In genomic region chr14:23551266-23552028, GRCh38 we compare ENCODE assay signal across 8 cellular contexts. TPM values are rescaled to one million over a fixed set of nuclear protein-coding genes. Genes with fewer than 3 reads are reported as not detected.
DNase-seq lines count a peak whose midpoint lies in the region; ATAC-seq, FAIRE-seq and TF ChIP-seq lines count a peak whose summit lies in the region.

TSS of gene ZFHX2 (minus strand) at chr14:23551765. CDS start at chr14:23535325, 16,440 bp downstream.

- H2AFZ ChIP-seq in Loucy (ENCODE audit: low read length): peak within 1 kb of the TSS; percentile 88
- peak within 1 kb of the TSS; percentile 84 for H2AFZ ChIP-seq in neuronal stem cell (ENCODE audit: low read length)

- no CpG with 5 or more reads among the region's 49 CpGs for WGBS in neuronal stem cell (ENCODE audit: extremely low coverage in 2 of 2, insufficient read length in 2 of 2, insufficient replicate concordance in 1 of 2), 2 donors

- no peak within 1 kb of the TSS for H4K91ac ChIP-seq in neuronal stem cell (ENCODE audit: low read depth, low read length, poor library complexity)

- H3K9me3 ChIP-seq in Loucy (ENCODE audit: insufficient read depth, low read depth, low read length) (no peaks in the 10 kb centered on the region), neuronal stem cell (replicated peaks in 1 of 2; ENCODE audit: control insufficient read depth in 2 of 2, insufficient read depth in 1 of 2, low read depth in 1 of 2, low read length in 2 of 2) (no peaks in the 10 kb centered on the region), stomach smooth muscle (ENCODE audit: control insufficient read depth in 2 of 2, low read length in 2 of 2) (no peaks in the 10 kb centered on the region)

- no peaks in the 10 kb centered on the region for H3K36me3 Mint-ChIP-seq in activated T-helper 2 cell treated with anti-CD3 and anti-CD28 coated beads, Interferon-gamma antibody, Interleukin-2, Interleukin-4, amounts not matched to agents 10 μg/mL and 5 μg/mL and 100 μg/mL, durations not matched to agents 14 hours and 24 hours and 36 hours (ENCODE audit: low read depth)

- H3K14ac ChIP-seq in neuronal stem cell (ENCODE audit: low read length): peak within 1 kb of the TSS; percentile 31

- no peak within 1 kb of the TSS for H3K4me3 Mint-ChIP-seq in activated T-helper 2 cell treated with anti-CD3 and anti-CD28 coated beads, Interferon-gamma antibody, Interleukin-2, Interleukin-4, amounts not matched to agents 10 μg/mL and 5 μg/mL and 100 μg/mL, durations not matched to agents 14 hours and 24 hours and 36 hours (ENCODE audit: low read depth)

- H3K27ac ChIP-seq in neuronal stem cell (replicated peaks; ENCODE audit: low read length): peak within 1 kb of the TSS; percentile 80
- peak within 1 kb of the TSS; percentile 31 for H3K27ac ChIP-seq in stomach smooth muscle (ENCODE audit: low read length)

- H3F3A ChIP-seq in Loucy (ENCODE audit: low read depth): no peaks in the 10 kb centered on the region

- H3K27me3 ChIP-seq in Loucy (ENCODE audit: insufficient read depth, low read length, poor library complexity, severe bottlenecking) (no peaks in the 10 kb centered on the region), neuronal stem cell (ENCODE audit: control insufficient read depth in 3 of 3, insufficient read depth in 3 of 3, low read depth in 1 of 3, low read length in 3 of 3) (no peaks in the 10 kb centered on the region), stomach smooth muscle (ENCODE audit: control insufficient read depth in 1 of 2, insufficient read depth in 2 of 2, low read length in 2 of 2) (peaks cover 0 to 5% of the 10 kb centered on the region in 2 donors)

- no peaks in the 10 kb centered on the region for H3K9me2 ChIP-seq in Loucy (replicated peaks; ENCODE audit: low read depth, low read length)

- DNase-seq in DMS 273 treated with DMSO at 0.1 percent for 48 hours (lab: John Stamatoyannopoulos, UW) (peak; percentile 58), RPMI8226 (peak; percentile 63), frontal cortex (ENCODE audit: low spot score in 2 of 2) (peak; percentile 82 to 87), neuronal stem cell (ENCODE audit: low spot score) (peak; percentile 87)
- DNase-seq in activated T-helper 2 cell treated with anti-CD3 and anti-CD28 coated beads, Interferon-gamma antibody, Interleukin-2, Interleukin-4, amounts not matched to agents 10 μg/mL and 5 μg/mL and 100 μg/mL, durations not matched to agents 14 hours and 24 hours and 36 hours (ENCODE audit: low spot score): peak; percentile 68

- H4K8ac ChIP-seq in neuronal stem cell (ENCODE audit: low read depth, low read length): no peak within 1 kb of the TSS

- H3K9ac ChIP-seq in Loucy (ENCODE audit: low read depth, low read length, poor library complexity, severe bottlenecking) (peak within 1 kb of the TSS; percentile 66), neuronal stem cell (ENCODE audit: low read depth, low read length, poor library complexity) (peak within 1 kb of the TSS; percentile 91), stomach smooth muscle (ENCODE audit: low read length in 2 of 2) (peak within 1 kb of the TSS; percentile 54 to 62)

- peak within 1 kb of the TSS; percentile 92 for H3K18ac ChIP-seq in neuronal stem cell (ENCODE audit: low read length)

- H3K23ac ChIP-seq in neuronal stem cell (ENCODE audit: low read depth, low read length, poor library complexity): peak within 1 kb of the TSS; percentile 66

- intact Hi-C loops in activated T-helper 2 cell treated with anti-CD3 and anti-CD28 coated beads, Interferon-gamma antibody, Interleukin-2, Interleukin-4, amounts not matched to agents 10 μg/mL and 5 μg/mL and 100 μg/mL, durations not matched to agents 14 hours and 24 hours and 36 hours (cut with micrococcal nuclease): loop anchor here (1.0 kb wide), 1 partner anchor 12 kb away; no protein-coding TSS in a partner anchor

- peak within 1 kb of the TSS; percentile 50 for H2BK15ac ChIP-seq in neuronal stem cell (ENCODE audit: low read length)

- peak within 1 kb of the TSS; percentile 30 for H3K4ac ChIP-seq in neuronal stem cell (ENCODE audit: low read length)

- peaks cover 10% of the 10 kb centered on the region for H3K4me1 Mint-ChIP-seq in activated T-helper 2 cell treated with anti-CD3 and anti-CD28 coated beads, Interferon-gamma antibody, Interleukin-2, Interleukin-4, amounts not matched to agents 10 μg/mL and 5 μg/mL and 100 μg/mL, durations not matched to agents 14 hours and 24 hours and 36 hours (ENCODE audit: low read depth)

- ATAC-seq in GM21786 (IDR thresholded peaks at IDR 0.05; ENCODE audit: unreplicated experiment): peak; percentile 36

- H3K36me3 ChIP-seq in Loucy (ENCODE audit: insufficient read depth, low read length) (no peaks in the 10 kb centered on the region), neuronal stem cell (replicated peaks in 1 of 2; ENCODE audit: control insufficient read depth in 2 of 2, insufficient read depth in 2 of 2, low read length in 2 of 2) (no peaks in the 10 kb centered on the region), stomach smooth muscle (ENCODE audit: control insufficient read depth in 2 of 2, insufficient read depth in 2 of 2, low read length in 2 of 2) (no peaks in the 10 kb centered on the region)

- H3K4me3 ChIP-seq in Loucy (ENCODE audit: low read length, poor library complexity, severe bottlenecking) (peak within 1 kb of the TSS; percentile 97), neuronal stem cell (ENCODE audit: low read length in 2 of 2) (peak within 1 kb of the TSS; percentile 72 to 85), stomach smooth muscle (ENCODE audit: low read length in 2 of 2) (peak within 1 kb of the TSS; percentile 79 to 84)

- FAIRE-seq in frontal cortex (lab: Jason Lieb, UNC): no peak

- H3K79me1 ChIP-seq in neuronal stem cell (ENCODE audit: low read depth, low read length): peaks cover 5% of the 10 kb centered on the region

- H3K4me2 ChIP-seq in Loucy (ENCODE audit: low read depth, low read length, poor library complexity, severe bottlenecking) (peak within 1 kb of the TSS; percentile 98), neuronal stem cell (ENCODE audit: insufficient read depth, low read length, poor library complexity, severe bottlenecking) (peak within 1 kb of the TSS; percentile 82)

- no peaks in the 10 kb centered on the region for H4K20me1 ChIP-seq in Loucy (ENCODE audit: insufficient read depth, low read length, poor library complexity, severe bottlenecking)

- TF ChIP-seq CTCF in Loucy (conservative IDR thresholded peaks at IDR 0.05; ENCODE audit: low read length): no peak

- peak within 1 kb of the TSS; percentile 34 for H2AK5ac ChIP-seq in neuronal stem cell (ENCODE audit: low read depth, low read length)

- no peaks in the 10 kb centered on the region for H3K27me3 Mint-ChIP-seq in activated T-helper 2 cell treated with anti-CD3 and anti-CD28 coated beads, Interferon-gamma antibody, Interleukin-2, Interleukin-4, amounts not matched to agents 10 μg/mL and 5 μg/mL and 100 μg/mL, durations not matched to agents 14 hours and 24 hours and 36 hours (ENCODE audit: low read depth)

- peaks cover 17% of the 10 kb centered on the region for H3K79me2 ChIP-seq in Loucy (ENCODE audit: insufficient read depth, low read length)

- H3K4me1 ChIP-seq in Loucy (ENCODE audit: insufficient read depth, low read length, poor library complexity, severe bottlenecking): peaks cover 25% of the 10 kb centered on the region
- peaks cover 20 to 22% of the 10 kb centered on the region in 2 donors for H3K4me1 ChIP-seq in neuronal stem cell (ENCODE audit: control insufficient read depth in 2 of 2, insufficient read depth in 1 of 2, low read depth in 1 of 2, low read length in 2 of 2)
- peaks cover 19% of the 10 kb centered on the region for H3K4me1 ChIP-seq in stomach smooth muscle (ENCODE audit: control insufficient read depth, insufficient read depth, low read length)

- peak within 1 kb of the TSS; percentile 88 for H3K27ac Mint-ChIP-seq in activated T-helper 2 cell treated with anti-CD3 and anti-CD28 coated beads, Interferon-gamma antibody, Interleukin-2, Interleukin-4, amounts not matched to agents 10 μg/mL and 5 μg/mL and 100 μg/mL, durations not matched to agents 14 hours and 24 hours and 36 hours

- no peaks in the 10 kb centered on the region for H3K9me3 Mint-ChIP-seq in activated T-helper 2 cell treated with anti-CD3 and anti-CD28 coated beads, Interferon-gamma antibody, Interleukin-2, Interleukin-4, amounts not matched to agents 10 μg/mL and 5 μg/mL and 100 μg/mL, durations not matched to agents 14 hours and 24 hours and 36 hours

- no peak within 1 kb of the TSS for H2BK5ac ChIP-seq in neuronal stem cell (ENCODE audit: low read length)

- H2BK12ac ChIP-seq in neuronal stem cell (ENCODE audit: low read length): no peak within 1 kb of the TSS

- no peak within 1 kb of the TSS for H2BK120ac ChIP-seq in neuronal stem cell (ENCODE audit: low read depth, low read length)

RNA-seq across cellular contexts. Expression of gene ZFHX2, which starts in this region (rescaled TPM):
- total RNA-seq in activated T-helper 2 cell treated with anti-CD3 and anti-CD28 coated beads, Interferon-gamma antibody, Interleukin-2, Interleukin-4, amounts not matched to agents 10 μg/mL and 5 μg/mL and 100 μg/mL, durations not matched to agents 14 hours and 24 hours and 36 hours: 2.0 and 2.5 TPM in 2 replicates
- 1.2 TPM for total RNA-seq in frontal cortex
- polyA plus RNA-seq in neuronal stem cell (2013, experiment 1 of 2): 3.9 TPM
- 4.4 TPM for polyA plus RNA-seq in neuronal stem cell (2013, experiment 2 of 2)

Comparison
In these comparisons a context has a peak if more than half of its experiments do, and no peak if none do; other contexts are left out.
1. Peak in every context shown above with its lines: DNase-seq, ATAC-seq, H3K4me3 ChIP-seq and H3K27ac ChIP-seq.